In genomic region chrX:72094894-72095293, GRCh38 we compare ENCODE assay signal across 8 cellular contexts. TPM values are rescaled to one million over a fixed set of nuclear protein-coding genes. Genes with fewer than 3 reads are reported as not detected.
A peak's percentile ranks its signal among the peaks of the same experiment; 100 is the strongest.
DNase-seq lines count a peak whose midpoint lies in the region; ATAC-seq and TF ChIP-seq lines count a peak whose summit lies in the region.

No MANE protein-coding gene starts in this region.

- no peak for DNase-seq in Right ventricle myocardium inferior (ENCODE audit: missing footprints)
- DNase-seq in right atrium auricular region (ENCODE audit: low spot score): no peak
- peak; percentile 4 for DNase-seq in T-helper 2 cell treated with Interferon-gamma antibody and Interleukin-4, amounts not matched to agents 5 μg/mL and 100 μg/mL, for 36 hours (ENCODE audit: low spot score)
- DNase-seq in effector CD8-positive, alpha-beta T cell (lab: John Stamatoyannopoulos, UW): peak; percentile 1
- DNase-seq in stimulated activated CD4-positive, alpha-beta T cell treated with anti-CD3 and anti-CD28 coated beads, Interleukin-2, amount 100 ng/mL, for 4 hours (ENCODE audit: low read depth): peak; percentile 13
- DNase-seq in glomerular visceral epithelial cell (ENCODE audit: extremely low spot score): no peak

- H3K9me3 Mint-ChIP-seq in T-helper 2 cell treated with Interferon-gamma antibody and Interleukin-4, amounts not matched to agents 5 μg/mL and 100 μg/mL, for 36 hours: no peaks in the 10 kb centered on the region

- H3K4me1 Mint-ChIP-seq in T-helper 2 cell treated with Interferon-gamma antibody and Interleukin-4, amounts not matched to agents 5 μg/mL and 100 μg/mL, for 36 hours (ENCODE audit: low read depth): peaks cover 5% of the 10 kb centered on the region

- H3K27me3 Mint-ChIP-seq in T-helper 2 cell treated with Interferon-gamma antibody and Interleukin-4, amounts not matched to agents 5 μg/mL and 100 μg/mL, for 36 hours (ENCODE audit: low read depth): peaks cover 40% of the 10 kb centered on the region

- peak overlapping the region; percentile 60 for H3K27ac Mint-ChIP-seq in T-helper 2 cell treated with Interferon-gamma antibody and Interleukin-4, amounts not matched to agents 5 μg/mL and 100 μg/mL, for 36 hours

- peak; percentile 60 for ATAC-seq in Right ventricle myocardium inferior
- ATAC-seq in HG03175 (IDR thresholded peaks at IDR 0.05; ENCODE audit: unreplicated experiment): peak; percentile 96
- ATAC-seq in GM18519 (IDR thresholded peaks at IDR 0.05; ENCODE audit: low FRiP score, unreplicated experiment): no peak

- no peak overlapping the region for H3K27ac ChIP-seq in right atrium auricular region

- no peaks in the 10 kb centered on the region for H3K36me3 ChIP-seq in right atrium auricular region

- H3K4me3 ChIP-seq in right atrium auricular region: no peak overlapping the region

- no peak overlapping the region for H3K4me3 Mint-ChIP-seq in T-helper 2 cell treated with Interferon-gamma antibody and Interleukin-4, amounts not matched to agents 5 μg/mL and 100 μg/mL, for 36 hours

- no peaks in the 10 kb centered on the region for H3K27me3 ChIP-seq in right atrium auricular region

- H3K9me3 ChIP-seq in right atrium auricular region: no peaks in the 10 kb centered on the region

- no peak for TF ChIP-seq CTCF in right atrium auricular region (IDR thresholded peaks at IDR 0.05)

- H3K36me3 Mint-ChIP-seq in T-helper 2 cell treated with Interferon-gamma antibody and Interleukin-4, amounts not matched to agents 5 μg/mL and 100 μg/mL, for 36 hours (ENCODE audit: low read depth): no peaks in the 10 kb centered on the region

- intact Hi-C loops in Right ventricle myocardium inferior (cut with DNase I): no loop called here

- peaks cover 0 to 3% of the 10 kb centered on the region in 2 donors for H3K4me1 ChIP-seq in right atrium auricular region

RNA-seq across cellular contexts. Expression of gene RTL5, which starts 36.8 kb away (rescaled TPM):
- total RNA-seq in Right ventricle myocardium inferior (2.4 TPM), right atrium auricular region (1 to 10 TPM; 1.5 to 3.0 TPM)

Comparison
In these comparisons a context has a peak if more than half of its experiments do, and no peak if none do; other contexts are left out.
1. DNase-seq: peak in T-helper 2 cell treated with Interferon-gamma antibody and Interleukin-4, amounts not matched to agents 5 μg/mL and 100 μg/mL, for 36 hours (single experiment), effector CD8-positive, alpha-beta T cell (single experiment) and stimulated activated CD4-positive, alpha-beta T cell treated with anti-CD3 and anti-CD28 coated beads, Interleukin-2, amount 100 ng/mL, for 4 hours (single experiment); none in Right ventricle myocardium inferior (single experiment), right atrium auricular region (single experiment) and glomerular visceral epithelial cell (single experiment).